27 cellular contexts compared by ENCODE assay signal in genomic region chr5:135009736-135010501, GRCh38. TPM values are rescaled to one million over a fixed set of nuclear protein-coding genes. Genes with fewer than 3 reads are reported as not detected.
A peak's percentile ranks its signal among the peaks of the same experiment; 100 is the strongest.
DNase-seq lines count a peak whose midpoint lies in the region; ATAC-seq, FAIRE-seq and TF ChIP-seq lines count a peak whose summit lies in the region.
"Had no signal": no experiment of that assay in that cellular context is flagged by ENCODE, and none has a peak within 500 bp of the region (broad histone marks: within the 10 kb centered on the region; RNA-seq: fewer than 3 reads in every experiment).

No MANE protein-coding gene starts in this region.

- H3K79me2 ChIP-seq in H1 (ENCODE audit: control insufficient read depth in 1 of 2, insufficient read depth in 2 of 2, low read length in 2 of 2) (no peaks in the 10 kb centered on the region), osteoblast (ENCODE audit: insufficient read depth, low read length) (no peaks in the 10 kb centered on the region)
- H3K79me2 ChIP-seq: hepatocyte had no signal

- H3K4ac ChIP-seq in H1 (replicated peaks; ENCODE audit: insufficient read length, low read depth, low read length), result no peak overlapping the region

- H3K79me1 ChIP-seq in H1 (ENCODE audit: low read depth, low read length), result no peaks in the 10 kb centered on the region

- no peak overlapping the region for H3K27ac Mint-ChIP-seq in activated T-cell treated with anti-CD3 and anti-CD28 coated beads, Interleukin-2, amount 50 U/mL, for 72 hours
- H3K27ac Mint-ChIP-seq: activated CD4-positive, alpha-beta memory T cell treated with anti-CD3 and anti-CD28 coated beads for 36 hours; activated naive CD8-positive, alpha-beta T cell treated with anti-CD3 and anti-CD28 coated beads for 36 hours; activated T-helper 2 cell treated with anti-CD3 and anti-CD28 coated beads, Interferon-gamma antibody, Interleukin-2, Interleukin-4, amounts not matched to agents 10 μg/mL and 5 μg/mL and 100 μg/mL, durations not matched to agents 14 hours and 24 hours and 36 hours; T-helper 17 cell had no signal

- no peak overlapping the region for H2AK5ac ChIP-seq in H1 (ENCODE audit: low read depth, low read length)

- no peak overlapping the region for H2BK5ac ChIP-seq in H1 (ENCODE audit: low read depth, low read length)

- H3K9me3 ChIP-seq in H1 (ENCODE audit: insufficient read depth in 2 of 2, low read depth in 1 of 2, low read length in 1 of 2) (no peaks in the 10 kb centered on the region), osteoblast (ENCODE audit: low read depth, low read length) (no peaks in the 10 kb centered on the region)
- H3K9me3 ChIP-seq: ascending aorta, gastrocnemius medialis, left lung, ovary, tibial artery had no signal

- H2BK15ac ChIP-seq in H1 (ENCODE audit: low read length), result no peak overlapping the region

- H2AFZ ChIP-seq in H1 (ENCODE audit: low read length) (no peak overlapping the region), osteoblast (ENCODE audit: low read length) (no peak overlapping the region)
- H2AFZ ChIP-seq: hepatocyte had no signal

- H4K20me1 ChIP-seq in H1 (replicated peaks in 1 of 2; ENCODE audit: control insufficient read depth in 1 of 2, insufficient read depth in 2 of 2, low read length in 2 of 2) (no peaks in the 10 kb centered on the region), osteoblast (ENCODE audit: insufficient read depth, low read length) (no peaks in the 10 kb centered on the region)

- no peak overlapping the region for H2BK20ac ChIP-seq in H1 (ENCODE audit: low read length)

- no peak for TF ChIP-seq EP300 in H1 (IDR thresholded peaks at IDR 0.05; ENCODE audit: borderline replicate concordance in 1 of 2, low read depth in 2 of 2, low read length in 2 of 2)

- no peak for TF ChIP-seq RAD21 in H1 (IDR thresholded peaks at IDR 0.05 in 1 of 2, conservative IDR thresholded peaks at IDR 0.05 in 1 of 2; ENCODE audit: low read depth in 2 of 2, low read length in 2 of 2)

- H3K4me3 ChIP-seq in H7 (ENCODE audit: insufficient read depth, low read depth, low read length) (no peak overlapping the region), H1 (ENCODE audit: extremely low read depth in 1 of 4, insufficient read depth in 2 of 4, low read depth in 3 of 4, low read length in 4 of 4) (no peak overlapping the region), osteoblast (ENCODE audit: insufficient read depth, low read length) (no peak overlapping the region)
- H3K4me3 ChIP-seq: ascending aorta, gastrocnemius medialis, hepatocyte, left lung, ovary, SK-N-MC, tibial artery had no signal

- no peaks in the 10 kb centered on the region for H3K36me3 ChIP-seq in H7 (replicated peaks; ENCODE audit: control insufficient read depth, insufficient read depth, low read length)
- no peaks in the 10 kb centered on the region for H3K36me3 ChIP-seq in H1 (ENCODE audit: control insufficient read depth in 2 of 4, insufficient read depth in 4 of 4, low read length in 3 of 4)
- no peaks in the 10 kb centered on the region for H3K36me3 ChIP-seq in osteoblast (ENCODE audit: insufficient read depth, low read length)
- H3K36me3 ChIP-seq: ascending aorta, gastrocnemius medialis, left lung, ovary, tibial artery had no signal

- no peaks in the 10 kb centered on the region for H3K27me3 ChIP-seq in H7 (ENCODE audit: control insufficient read depth, insufficient read depth, low read length)
- no peaks in the 10 kb centered on the region for H3K27me3 ChIP-seq in H1 (replicated peaks in 1 of 4; ENCODE audit: control insufficient read depth in 3 of 4, extremely low read depth in 1 of 4, insufficient read depth in 3 of 4, low read length in 3 of 4)
- H3K27me3 ChIP-seq in osteoblast (ENCODE audit: insufficient read depth, low read length), result no peaks in the 10 kb centered on the region
- H3K27me3 ChIP-seq: ascending aorta, gastrocnemius medialis, hepatocyte, left lung, ovary, tibial artery had no signal

- ATAC-seq in activated T-cell treated with anti-CD3 and anti-CD28 coated beads, Interleukin-2, amount 50 U/mL, for 72 hours (replicated peaks in 1 of 2), result no peak
- ATAC-seq: activated CD4-positive, CD25-positive, alpha-beta regulatory T cell treated with anti-CD3 and anti-CD28 coated beads, Interleukin-2, amount 50 U/mL, for 24 hours; gastrocnemius medialis; left lung; naive thymus-derived CD8-positive, alpha-beta T cell; T-helper 17 cell had no signal

- H3K14ac ChIP-seq in H1 (ENCODE audit: insufficient read length), result no peak overlapping the region

- DNase-seq in D341Med (ENCODE audit: low spot score) (peak; percentile 18), H7 (peak; percentile 25), H1 (ENCODE audit: low read depth in 1 of 2, low spot score in 2 of 2) (no peak), osteoblast (ENCODE audit: insufficient read length, low spot score, missing footprints) (peak; percentile 44), SHP77 treated with DMSO at 0.1 percent for 48 hours (lab: John Stamatoyannopoulos, UW) (no peak), pons (ENCODE audit: low spot score) (no peak)
- DNase-seq in activated T-cell treated with anti-CD3 and anti-CD28 coated beads, Interleukin-2, amount 50 U/mL, for 72 hours, result no peak
- DNase-seq: activated CD4-positive, alpha-beta memory T cell treated with anti-CD3 and anti-CD28 coated beads for 36 hours; activated naive CD8-positive, alpha-beta T cell treated with anti-CD3 and anti-CD28 coated beads for 36 hours; C1 segment of cervical spinal cord; caudate nucleus; dermis blood vessel endothelial cell; gastrocnemius medialis; naive thymus-derived CD8-positive, alpha-beta T cell; NCI-H1092; NCI-H187 treated with DMSO at 0.1 percent for 48 hours; NCI-H2227 treated with DMSO at 0.1 percent for 48 hours; ovary; T-helper 17 cell; tibial artery had no signal

- H2BK120ac ChIP-seq in H1 (replicated peaks; ENCODE audit: low read depth, low read length), result no peak overlapping the region

- H3K4me2 ChIP-seq in H1 (ENCODE audit: insufficient read depth in 1 of 2, low read depth in 2 of 2, low read length in 2 of 2) (no peak overlapping the region), osteoblast (ENCODE audit: insufficient read depth, low read length) (no peak overlapping the region)
- H3K4me2 ChIP-seq: hepatocyte had no signal

- H4K91ac ChIP-seq in H1 (replicated peaks; ENCODE audit: insufficient read length, low read length), result no peak overlapping the region

- TF ChIP-seq POLR2A in H1 (IDR thresholded peaks at IDR 0.05; ENCODE audit: control extremely low read depth in 1 of 2, low read depth in 2 of 2, low read length in 2 of 2), result no peak

- no peak overlapping the region for H3K4me3 Mint-ChIP-seq in activated T-cell treated with anti-CD3 and anti-CD28 coated beads, Interleukin-2, amount 50 U/mL, for 72 hours
- H3K4me3 Mint-ChIP-seq: activated CD4-positive, alpha-beta memory T cell treated with anti-CD3 and anti-CD28 coated beads for 36 hours; activated naive CD8-positive, alpha-beta T cell treated with anti-CD3 and anti-CD28 coated beads for 36 hours; naive thymus-derived CD8-positive, alpha-beta T cell; T-helper 17 cell had no signal

- no peak for TF ChIP-seq CTCF in H1 (IDR thresholded peaks at IDR 0.05; ENCODE audit: control extremely low read depth in 1 of 3, insufficient read depth in 1 of 3, low read depth in 1 of 3, low read length in 3 of 3)
- TF ChIP-seq CTCF in osteoblast (IDR thresholded peaks at IDR 0.05; ENCODE audit: extremely low read depth, low read depth, low read length), result no peak

- no peaks in the 10 kb centered on the region for H3K27me3 Mint-ChIP-seq in activated T-cell treated with anti-CD3 and anti-CD28 coated beads, Interleukin-2, amount 50 U/mL, for 72 hours (ENCODE audit: low read depth)
- H3K27me3 Mint-ChIP-seq: activated CD4-positive, alpha-beta memory T cell treated with anti-CD3 and anti-CD28 coated beads for 36 hours; activated naive CD8-positive, alpha-beta T cell treated with anti-CD3 and anti-CD28 coated beads for 36 hours; T-helper 17 cell had no signal

- no peak overlapping the region for H4K5ac ChIP-seq in H1 (ENCODE audit: insufficient read length, low read depth, low read length)

- H3K27ac ChIP-seq in H1 (ENCODE audit: low read depth, low read length) (no peak overlapping the region), osteoblast (ENCODE audit: low read depth, low read length) (no peak overlapping the region)
- H3K27ac ChIP-seq: ascending aorta, gastrocnemius medialis, hepatocyte, HL-60, left lung, ovary, SK-N-MC, tibial artery had no signal

- peaks cover 0 to 2% (median under 1%) of the 10 kb centered on the region in 4 experiments; a peak in 1 of 7 replicates for H3K4me1 ChIP-seq in H1 (replicated peaks in 1 of 4; ENCODE audit: control insufficient read depth in 3 of 4, insufficient read depth in 4 of 4, low read length in 3 of 4)
- peaks cover 5% of the 10 kb centered on the region for H3K4me1 ChIP-seq in osteoblast (ENCODE audit: insufficient read depth, low read length)
- H3K4me1 ChIP-seq: gastrocnemius medialis, left lung had no signal

- H3K56ac ChIP-seq in H1 (replicated peaks; ENCODE audit: insufficient read length, low read depth, low read length), result no peak overlapping the region

- H3K36me3 Mint-ChIP-seq in activated T-cell treated with anti-CD3 and anti-CD28 coated beads, Interleukin-2, amount 50 U/mL, for 72 hours (ENCODE audit: insufficient read depth in 2 of 2), result no peaks in the 10 kb centered on the region
- H3K36me3 Mint-ChIP-seq: activated CD4-positive, alpha-beta memory T cell treated with anti-CD3 and anti-CD28 coated beads for 36 hours; activated naive CD8-positive, alpha-beta T cell treated with anti-CD3 and anti-CD28 coated beads for 36 hours had no signal

- no peak overlapping the region for H3K18ac ChIP-seq in H1 (ENCODE audit: extremely low read depth, low read length)

- H3K23me2 ChIP-seq in H1 (ENCODE audit: low read depth, low read length), result no peaks in the 10 kb centered on the region

- CTCF ChIA-PET in H1 (lab: Charles Lee; ENCODE audit: partially characterized antibody), result interaction anchor here (0.6 to 1.9 kb wide), 8 partner anchors 10 to 206 kb away, joined by 3 to 6 read pairs (median 4); no protein-coding TSS in a partner anchor

- H3K9me3 Mint-ChIP-seq in activated T-cell treated with anti-CD3 and anti-CD28 coated beads, Interleukin-2, amount 50 U/mL, for 72 hours, result no peaks in the 10 kb centered on the region
- H3K9me3 Mint-ChIP-seq: activated CD4-positive, alpha-beta memory T cell treated with anti-CD3 and anti-CD28 coated beads for 36 hours; activated naive CD8-positive, alpha-beta T cell treated with anti-CD3 and anti-CD28 coated beads for 36 hours; activated T-helper 2 cell treated with anti-CD3 and anti-CD28 coated beads, Interferon-gamma antibody, Interleukin-2, Interleukin-4, amounts not matched to agents 10 μg/mL and 5 μg/mL and 100 μg/mL, durations not matched to agents 14 hours and 24 hours and 36 hours had no signal

- no peak for FAIRE-seq in H1 (lab: Jason Lieb, UNC)

- no peak overlapping the region for H3K9ac ChIP-seq in H1 (replicated peaks in 1 of 4; ENCODE audit: extremely low read depth in 1 of 4, low read depth in 3 of 4, low read length in 3 of 4)

- H3K23ac ChIP-seq in H1 (ENCODE audit: insufficient read length), result no peak overlapping the region

- no peak overlapping the region for H2BK12ac ChIP-seq in H1 (ENCODE audit: low read depth, low read length)

- POLR2A ChIA-PET in H1 (lab: Charles Lee; ENCODE audit: partially characterized antibody), result interaction anchor here (1.4 kb wide), 1 partner anchor 11 kb away, joined by 4 read pairs; no protein-coding TSS in a partner anchor

- 86% methylated on average over 11 of the region's 11 CpGs; no CpG with 5 or more reads in 1 of the 2 experiments for WGBS in H1 (ENCODE audit: extremely low coverage in 1 of 2, insufficient coverage in 1 of 2, insufficient read length in 1 of 2, insufficient replicate concordance in 2 of 2, low coverage in 1 of 2, low lambda C conversion rate in 2 of 2, missing lambda C conversion rate in 1 of 2), 2 experiments

- no peak overlapping the region for H4K8ac ChIP-seq in H1 (ENCODE audit: extremely low read depth, insufficient read depth, low read length)

- no peaks in the 10 kb centered on the region for H3K4me1 Mint-ChIP-seq in activated T-cell treated with anti-CD3 and anti-CD28 coated beads, Interleukin-2, amount 50 U/mL, for 72 hours (ENCODE audit: low read depth)
- H3K4me1 Mint-ChIP-seq: activated naive CD8-positive, alpha-beta T cell treated with anti-CD3 and anti-CD28 coated beads for 36 hours; naive thymus-derived CD8-positive, alpha-beta T cell; T-helper 17 cell had no signal

RNA-seq across cellular contexts. Expression of gene PITX1, which starts 24.1 kb away (rescaled TPM):
- not detected in 2 replicates for total RNA-seq in H7 (2014; rRNA removed; shearing (Covaris generic))
- not detected in 2 replicates for total RNA-seq in H1 (2021; fragmentation: NEBNext Ultra II Directional; extraction: Animal tissue kit (Norgen Biotek cat#: 25700))
- 0.03 and 0.05 TPM in 2 replicates for polyA plus RNA-seq in H1 (2011; rRNA removed)
- 0.05 TPM for polyA plus RNA-seq in H1 (2011; cell fraction: cytosol; rRNA removed)
- 0.06 TPM for polyA plus RNA-seq in H1 (2011; cell fraction: nucleus; rRNA removed)
- polyA plus RNA-seq in H1 (2012, experiment 1 of 2), result not detected in 4 replicates
- not detected for polyA plus RNA-seq in H1 (2012, experiment 2 of 2)
- polyA plus RNA-seq in H1 (2013, experiment 1 of 2), result 0.04 TPM
- polyA plus RNA-seq in H1 (2013, experiment 2 of 2), result 0.06 TPM
- not detected in 2 replicates for polyA minus RNA-seq in H1 (2011; rRNA and poly(A)+ RNA removed)
- 0.88 TPM for polyA minus RNA-seq in H1 (2011; cell fraction: cytosol; rRNA and poly(A)+ RNA removed)
- 0.70 TPM for polyA minus RNA-seq in H1 (2011; cell fraction: nucleus; rRNA and poly(A)+ RNA removed)
- total RNA-seq in osteoblast, result 8.3 and 9.8 TPM in 2 replicates
- under 1 TPM; 0.50 to 0.76 TPM for total RNA-seq in activated T-cell treated with anti-CD3 and anti-CD28 coated beads, Interleukin-2, amount 50 U/mL, for 72 hours
- total RNA-seq: activated naive CD8-positive, alpha-beta T cell treated with anti-CD3 and anti-CD28 coated beads for 36 hours; naive thymus-derived CD8-positive, alpha-beta T cell; T-helper 17 cell had no signal
- polyA plus RNA-seq: naive thymus-derived CD8-positive, alpha-beta T cell had no signal

RNA-seq across cellular contexts. Expression of gene CATSPER3, which starts 42.2 kb away (rescaled TPM):
- total RNA-seq in H7 (2014; rRNA removed; shearing (Covaris generic)), result 0.07 TPM in 1 of 2 replicates, not detected in the other
- 0.48 TPM in 1 of 2 replicates, not detected in the other for total RNA-seq in H1 (2021; fragmentation: NEBNext Ultra II Directional; extraction: Animal tissue kit (Norgen Biotek cat#: 25700))
- 0.60 and 0.62 TPM in 2 replicates for polyA plus RNA-seq in H1 (2011; rRNA removed)
- 0.49 TPM for polyA plus RNA-seq in H1 (2011; cell fraction: cytosol; rRNA removed)
- polyA plus RNA-seq in H1 (2011; cell fraction: nucleus; rRNA removed), result 0.88 TPM
- 0.36 to 0.70 TPM (median 0.42 TPM) in 4 replicates for polyA plus RNA-seq in H1 (2012, experiment 1 of 2)
- 0.17 TPM for polyA plus RNA-seq in H1 (2012, experiment 2 of 2)
- 0.30 TPM for polyA plus RNA-seq in H1 (2013, experiment 1 of 2)
- 0.28 TPM for polyA plus RNA-seq in H1 (2013, experiment 2 of 2)
- polyA minus RNA-seq in H1 (2011; rRNA and poly(A)+ RNA removed), result 0.38 and 0.78 TPM in 2 replicates
- not detected for polyA minus RNA-seq in H1 (2011; cell fraction: cytosol; rRNA and poly(A)+ RNA removed)
- not detected for polyA minus RNA-seq in H1 (2011; cell fraction: nucleus; rRNA and poly(A)+ RNA removed)
- 0.29 and 0.36 TPM in 2 replicates for total RNA-seq in osteoblast
- total RNA-seq in activated T-cell treated with anti-CD3 and anti-CD28 coated beads, Interleukin-2, amount 50 U/mL, for 72 hours, result 1 to 10 TPM in 1 of 2 donors, under 1 TPM in 1; 0.79 to 1.1 TPM
- total RNA-seq: ascending aorta, hepatocyte had no signal

Comparison
In these comparisons a context has a peak if more than half of its experiments do, and no peak if none do; other contexts are left out.
1. DNase-seq: peak in D341Med (single experiment), H7 (single experiment) and osteoblast (single experiment); none in H1 (0 of 2), SHP77 treated with DMSO at 0.1 percent for 48 hours (single experiment), pons (single experiment) and activated T-cell treated with anti-CD3 and anti-CD28 coated beads, Interleukin-2, amount 50 U/mL, for 72 hours (0 of 2).